In genomic region chr12:66495709-66496108, GRCh38 we compare ENCODE assay signal across 21 cellular contexts.
"Had no signal": no experiment of that assay in that cellular context is flagged by ENCODE, and none has a peak within 500 bp of the region (broad histone marks: within the 10 kb centered on the region; RNA-seq: fewer than 3 reads in every experiment).

No MANE protein-coding gene starts in this region.

- H3K36me3 ChIP-seq: brain microvascular endothelial cell, cardiac muscle cell, MG63 had no signal

- H3K9ac ChIP-seq: KMS-11 had no signal

- DNase-seq: activated B cell treated with CpG ODN at 0.5 μM for 24 hours; activated CD4-positive, alpha-beta memory T cell treated with anti-CD3 and anti-CD28 coated beads for 36 hours; activated CD4-positive, alpha-beta T cell treated with anti-CD3 and anti-CD28 coated beads, Interleukin-2, amount 10 ng/mL, durations not matched to agents 7 days and 5 days; activated CD8-positive, alpha-beta memory T cell treated with anti-CD3 and anti-CD28 coated beads for 24 hours; activated gamma-delta T cell; activated naive CD4-positive, alpha-beta T cell treated with anti-CD3 and anti-CD28 coated beads for 36 hours; activated T-cell treated with anti-CD3 and anti-CD28 coated beads, Interleukin-2, amount 50 U/mL, for 4 hours; brain microvascular endothelial cell; MG63; MV-4-11; NCI-H1105; NCI-H1436 treated with DMSO at 0.1 percent for 48 hours; NCI-H1930; NCI-H510A treated with DMSO at 0.1 percent for 48 hours; PC-3; SHP77 treated with DMSO at 0.1 percent for 48 hours; T-helper 17 cell; T-helper 9 cell had no signal

- H3K4me1 Mint-ChIP-seq: activated B cell treated with CpG ODN at 0.5 μM for 24 hours; activated CD4-positive, alpha-beta T cell treated with anti-CD3 and anti-CD28 coated beads, Interleukin-2, amount 10 ng/mL, durations not matched to agents 7 days and 5 days had no signal

- H3K27me3 Mint-ChIP-seq: activated B cell treated with CpG ODN at 0.5 μM for 24 hours had no signal

- H3K27ac Mint-ChIP-seq: activated B cell treated with CpG ODN at 0.5 μM for 24 hours; activated CD4-positive, alpha-beta memory T cell treated with anti-CD3 and anti-CD28 coated beads for 36 hours; activated CD4-positive, alpha-beta T cell treated with anti-CD3 and anti-CD28 coated beads, Interleukin-2, amount 10 ng/mL, durations not matched to agents 7 days and 5 days; activated naive CD4-positive, alpha-beta T cell treated with anti-CD3 and anti-CD28 coated beads for 36 hours; activated naive CD8-positive, alpha-beta T cell; T-helper 17 cell had no signal

- H3K27ac ChIP-seq: brain microvascular endothelial cell, cardiac muscle cell, KMS-11 had no signal

- H3K9me3 Mint-ChIP-seq: activated B cell treated with CpG ODN at 0.5 μM for 24 hours; activated CD4-positive, alpha-beta memory T cell treated with anti-CD3 and anti-CD28 coated beads for 36 hours; activated CD4-positive, alpha-beta T cell treated with anti-CD3 and anti-CD28 coated beads, Interleukin-2, amount 10 ng/mL, durations not matched to agents 7 days and 5 days; activated naive CD4-positive, alpha-beta T cell treated with anti-CD3 and anti-CD28 coated beads for 36 hours; activated T-cell treated with anti-CD3 and anti-CD28 coated beads, Interleukin-2, amount 50 U/mL, for 4 hours had no signal

- H3K36me3 Mint-ChIP-seq: activated CD4-positive, alpha-beta memory T cell treated with anti-CD3 and anti-CD28 coated beads for 36 hours; activated naive CD8-positive, alpha-beta T cell had no signal

- H3K9me3 ChIP-seq: MG63 had no signal

- ATAC-seq: activated T-cell treated with anti-CD3 and anti-CD28 coated beads, Interleukin-2, amount 50 U/mL, for 4 hours; PC-3; T-helper 17 cell had no signal

- H3K27me3 ChIP-seq: cardiac muscle cell, MG63 had no signal

- H3K4me3 Mint-ChIP-seq: activated B cell treated with CpG ODN at 0.5 μM for 24 hours; activated CD4-positive, alpha-beta memory T cell treated with anti-CD3 and anti-CD28 coated beads for 36 hours; activated CD4-positive, alpha-beta T cell treated with anti-CD3 and anti-CD28 coated beads, Interleukin-2, amount 10 ng/mL, durations not matched to agents 7 days and 5 days; activated naive CD4-positive, alpha-beta T cell treated with anti-CD3 and anti-CD28 coated beads for 36 hours; activated naive CD8-positive, alpha-beta T cell; activated T-cell treated with anti-CD3 and anti-CD28 coated beads, Interleukin-2, amount 50 U/mL, for 4 hours; T-helper 17 cell had no signal

- H3K4me3 ChIP-seq: cardiac muscle cell, MG63 had no signal
